20 cellular contexts compared by ENCODE assay signal in genomic region chr11:74468521-74469280, GRCh38. TPM values are rescaled to one million over a fixed set of nuclear protein-coding genes. Genes with fewer than 3 reads are reported as not detected.
DNase-seq lines count a peak whose midpoint lies in the region; ATAC-seq and TF ChIP-seq lines count a peak whose summit lies in the region.
"Had no signal": no experiment of that assay in that cellular context is flagged by ENCODE, and none has a peak within 500 bp of the region (broad histone marks: within the 10 kb centered on the region; RNA-seq: fewer than 3 reads in every experiment).

No MANE protein-coding gene starts in this region.

- DNase-seq in SK-N-MC (ENCODE audit: low read depth, low spot score) (peak; percentile 97), fibroblast of the aortic adventitia (ENCODE audit: low read depth) (peak; percentile 66), smooth muscle cell (lab: John Stamatoyannopoulos, UW; ENCODE audit: unreplicated experiment) (no peak), NCI-H2171 treated with DMSO at 0.1 percent for 48 hours (lab: John Stamatoyannopoulos, UW) (no peak)
- DNase-seq in stimulated activated CD4-positive, alpha-beta T cell treated with anti-CD3 and anti-CD28 coated beads, Interleukin-12 subunit alpha, Interleukin-12 subunit beta, amount 100 ng/mL, for 4 hours = no peak
- DNase-seq in activated effector memory CD4-positive, alpha-beta T cell treated with anti-CD3 and anti-CD28 coated beads, Interleukin-2, amount 50 U/mL, for 16 hours = no peak
- DNase-seq: C1 segment of cervical spinal cord; DMS153; EL; H7; NCI-H187; NCI-H526 treated with DMSO at 0.1 percent for 48 hours; NK-92 treated with Interleukin-12 subunit alpha and Interleukin-12 subunit beta, amount 100 ng/mL, for 24 hours; SHP77 treated with DMSO at 0.1 percent for 48 hours had no signal

- H3K27ac ChIP-seq in BLaER1 treated with 17β-estradiol and CSF1 and Interleukin-3, amounts not matched to agents 10 nM and 100 nM = no peak overlapping the region
- H3K27ac ChIP-seq in SK-N-MC (peak overlapping the region; percentile 99), smooth muscle cell (ENCODE audit: low read depth) (no peak overlapping the region)
- H3K27ac ChIP-seq: HL-60 had no signal

- no peak for ATAC-seq in HG02571 (IDR thresholded peaks at IDR 0.05; ENCODE audit: unreplicated experiment)

- H4K20me1 ChIP-seq in BLaER1 treated with 17β-estradiol and CSF1 and Interleukin-3, amounts not matched to agents 10 nM and 100 nM = no peaks in the 10 kb centered on the region
- no peaks in the 10 kb centered on the region for H4K20me1 ChIP-seq in smooth muscle cell (ENCODE audit: low read depth)

- no peak overlapping the region for H3K9ac ChIP-seq in BLaER1 treated with 17β-estradiol and CSF1 and Interleukin-3, amounts not matched to agents 10 nM and 100 nM
- peak overlapping the region; percentile 93 for H3K9ac ChIP-seq in SK-N-MC (ENCODE audit: insufficient read length)
- no peak overlapping the region for H3K9ac ChIP-seq in smooth muscle cell (ENCODE audit: low read depth)

- no peaks in the 10 kb centered on the region for H3K36me3 ChIP-seq in BLaER1 treated with 17β-estradiol and CSF1 and Interleukin-3, amounts not matched to agents 10 nM and 100 nM
- H3K36me3 ChIP-seq in SK-N-MC (ENCODE audit: insufficient read depth, low read length) = peaks cover 19% of the 10 kb centered on the region
- H3K36me3 ChIP-seq in smooth muscle cell (ENCODE audit: low read depth) = no peaks in the 10 kb centered on the region

- TF ChIP-seq CTCF in fibroblast of the aortic adventitia (IDR thresholded peaks at IDR 0.05; ENCODE audit: insufficient read depth, low read length) (no peak), smooth muscle cell (IDR thresholded peaks at IDR 0.05; ENCODE audit: borderline replicate concordance, insufficient read depth, poor library complexity, severe bottlenecking) (no peak)

- H3K79me2 ChIP-seq in smooth muscle cell (ENCODE audit: low read depth) = no peaks in the 10 kb centered on the region

- H3K4me3 ChIP-seq in BLaER1 treated with 17β-estradiol and CSF1 and Interleukin-3, amounts not matched to agents 10 nM and 100 nM = no peak overlapping the region
- H3K4me3 ChIP-seq in SK-N-MC (peak overlapping the region; percentile 78), fibroblast of the aortic adventitia (ENCODE audit: low read depth, low read length) (no peak overlapping the region), smooth muscle cell (no peak overlapping the region)

- H3K27me3 ChIP-seq in BLaER1 treated with 17β-estradiol and CSF1 and Interleukin-3, amounts not matched to agents 10 nM and 100 nM = no peaks in the 10 kb centered on the region
- no peaks in the 10 kb centered on the region for H3K27me3 ChIP-seq in smooth muscle cell (ENCODE audit: low read depth)

- no peaks in the 10 kb centered on the region for H3F3A ChIP-seq in smooth muscle cell (ENCODE audit: low read depth)

- WGBS in smooth muscle cell (ENCODE audit: low lambda C conversion rate) = 91% methylated on average over 2 of the region's 2 CpGs

- peak overlapping the region in 10 of 11 experiments; percentile 21 to 64 (median 38); a peak in 18 of 22 replicates for H3K4me2 ChIP-seq in BLaER1 treated with 17β-estradiol and CSF1 and Interleukin-3, amounts not matched to agents 10 nM and 100 nM
- no peak overlapping the region for H3K4me2 ChIP-seq in smooth muscle cell

- peaks cover 8 to 58% (median 22%) of the 10 kb centered on the region in 10 experiments for H3K4me1 ChIP-seq in BLaER1 treated with 17β-estradiol and CSF1 and Interleukin-3, amounts not matched to agents 10 nM and 100 nM
- H3K4me1 ChIP-seq in smooth muscle cell (ENCODE audit: low read depth) = peaks cover 11% of the 10 kb centered on the region

- H3K9me3 ChIP-seq in BLaER1 treated with 17β-estradiol and CSF1 and Interleukin-3, amounts not matched to agents 10 nM and 100 nM (replicated peaks in 1 of 11) = no peaks in the 10 kb centered on the region
- H3K9me3 ChIP-seq in SK-N-MC (ENCODE audit: low read depth, low read length) (no peaks in the 10 kb centered on the region), smooth muscle cell (replicated peaks; ENCODE audit: low read depth) (no peaks in the 10 kb centered on the region)

- H2AFZ ChIP-seq in smooth muscle cell (ENCODE audit: low read depth) = peak overlapping the region; percentile 53

RNA-seq across cellular contexts. Expression of gene KCNE3, which starts 1.4 kb away (rescaled TPM):
- total RNA-seq in fibroblast of the aortic adventitia (ENCODE audit: low replicate concordance) (0.18 and 5.9 TPM in 2 replicates), smooth muscle cell (3.9 and 6.3 TPM in 2 replicates)
- 4.2 and 5.1 TPM in 2 replicates for polyA plus RNA-seq in smooth muscle cell
- total RNA-seq: A172, OCI-LY7 had no signal
- polyA plus RNA-seq: IgD-negative memory B cell had no signal

RNA-seq across cellular contexts. Expression of gene LIPT2, which starts 24.8 kb away (rescaled TPM):
- total RNA-seq in fibroblast of the aortic adventitia (ENCODE audit: low replicate concordance) (1.4 TPM in 1 of 2 replicates, not detected in the other), smooth muscle cell (4.0 and 6.5 TPM in 2 replicates)
- 9.7 and 10.2 TPM in 2 replicates for polyA plus RNA-seq in smooth muscle cell

Comparison
In these comparisons a context has a peak if more than half of its experiments do, and no peak if none do; other contexts are left out.
1. DNase-seq: peak in SK-N-MC (single experiment) and fibroblast of the aortic adventitia (single experiment); none in smooth muscle cell (single experiment), stimulated activated CD4-positive, alpha-beta T cell treated with anti-CD3 and anti-CD28 coated beads, Interleukin-12 subunit alpha, Interleukin-12 subunit beta, amount 100 ng/mL, for 4 hours (single experiment), activated effector memory CD4-positive, alpha-beta T cell treated with anti-CD3 and anti-CD28 coated beads, Interleukin-2, amount 50 U/mL, for 16 hours (single experiment) and NCI-H2171 treated with DMSO at 0.1 percent for 48 hours (single experiment).